Comparison of ENCODE assay signal across 26 cellular contexts in genomic region chr3:133759740-133760069, GRCh38. TPM values are rescaled to one million over a fixed set of nuclear protein-coding genes. Genes with fewer than 3 reads are reported as not detected.
"Had no signal": no experiment of that assay in that cellular context is flagged by ENCODE, and none has a peak within 500 bp of the region (broad histone marks: within the 10 kb centered on the region; RNA-seq: fewer than 3 reads in every experiment).

No MANE protein-coding gene starts in this region.

- H3K36me3 ChIP-seq: esophagus muscularis mucosa, gastroesophageal sphincter, heart left ventricle, lower lobe of right lung had no signal

- DNase-seq: dermis blood vessel endothelial cell; dorsolateral prefrontal cortex; effector CD4-positive, alpha-beta T cell; effector memory CD4-positive, alpha-beta T cell; foreskin keratinocyte; heart left ventricle; hypothalamus; immature natural killer cell; islet precursor cell; kidney; kidney glomerular epithelial cell; left colon; left ventricle myocardium superior; lower lobe of right lung; mesenchymal stem cell; mucosa of descending colon; naive B cell; naive thymus-derived CD8-positive, alpha-beta T cell had no signal

- H3K27ac ChIP-seq: coronary artery, esophagus muscularis mucosa, foreskin keratinocyte, gastroesophageal sphincter, heart left ventricle, hepatocyte, lower lobe of right lung had no signal

- H3K27me3 ChIP-seq: dorsolateral prefrontal cortex, esophagus muscularis mucosa, gastroesophageal sphincter, heart left ventricle had no signal

- ATAC-seq: foreskin keratinocyte; gastroesophageal sphincter; heart left ventricle; left colon; left lobe of liver; left ventricle myocardium superior; lower lobe of right lung; mucosa of descending colon; naive thymus-derived CD8-positive, alpha-beta T cell had no signal

- H3K9me3 ChIP-seq: esophagus muscularis mucosa, gastroesophageal sphincter, heart left ventricle, lower lobe of right lung, mucosa of descending colon had no signal

- H3K4me2 ChIP-seq: hepatocyte had no signal

- FAIRE-seq: endothelial cell of umbilical vein, frontal cortex, kidney had no signal

- H3K4me3 ChIP-seq: coronary artery, dorsolateral prefrontal cortex, esophagus muscularis mucosa, gastroesophageal sphincter, heart left ventricle, hepatocyte, lower lobe of right lung, mucosa of descending colon had no signal

- H3K4me1 ChIP-seq: foreskin keratinocyte, lower lobe of right lung had no signal

- H2AFZ ChIP-seq: hepatocyte had no signal

- H3K79me2 ChIP-seq: hepatocyte had no signal

RNA-seq across cellular contexts. Expression of gene TF, which starts 13.5 kb away (rescaled TPM):
- total RNA-seq: fibroblast of villous mesenchyme had no signal
- polyA plus RNA-seq: immature natural killer cell had no signal
